In genomic region chr9:124258765-124259272, GRCh38 we compare ENCODE assay signal across 1 cellular context.
TF ChIP-seq lines count a peak whose summit lies in the region.

No MANE protein-coding gene starts in this region.

TF ChIP-seq in GM23338, 12 proteins besides CTCF, POLR2A, EP300 and RAD21 (continued from another document):
- no peak for TF ChIP-seq ZNF462 (CRISPR knock-in tag; IDR thresholded peaks at IDR 0.05)
- TF ChIP-seq, protein P1, sequence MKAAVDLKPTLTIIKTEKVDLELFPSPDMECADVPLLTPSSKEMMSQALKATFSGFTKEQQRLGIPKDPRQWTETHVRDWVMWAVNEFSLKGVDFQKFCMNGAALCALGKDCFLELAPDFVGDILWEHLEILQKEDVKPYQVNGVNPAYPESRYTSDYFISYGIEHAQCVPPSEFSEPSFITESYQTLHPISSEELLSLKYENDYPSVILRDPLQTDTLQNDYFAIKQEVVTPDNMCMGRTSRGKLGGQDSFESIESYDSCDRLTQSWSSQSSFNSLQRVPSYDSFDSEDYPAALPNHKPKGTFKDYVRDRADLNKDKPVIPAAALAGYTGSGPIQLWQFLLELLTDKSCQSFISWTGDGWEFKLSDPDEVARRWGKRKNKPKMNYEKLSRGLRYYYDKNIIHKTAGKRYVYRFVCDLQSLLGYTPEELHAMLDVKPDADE (IDR thresholded peaks at IDR 0.05) = no peak
- TF ChIP-seq ZNF331 (CRISPR knock-in tag; IDR thresholded peaks at IDR 0.05; ENCODE audit: low read depth) = no peak
- TF ChIP-seq JUNB (IDR thresholded peaks at IDR 0.05; ENCODE audit: unreplicated experiment) = no peak
- no peak for TF ChIP-seq EZH2phosphoT487 (IDR thresholded peaks at IDR 0.05; ENCODE audit: unreplicated experiment)
